Comparison of ENCODE assay signal across 1 cellular context in genomic region chr10:103966671-103967432, GRCh38.
TF ChIP-seq lines count a peak whose summit lies in the region.

Gene SLK (plus strand): TSS chr10:103967140. CDS start chr10:103967746, 606 bp downstream.

TF ChIP-seq in HepG2, 621 proteins besides CTCF, POLR2A, EP300 and RAD21 (continued from another document and continues in another):
- TF ChIP-seq SNAPC5 (CRISPR knock-in tag; IDR thresholded peaks at IDR 0.05; ENCODE audit: borderline replicate concordance) (no peak), TRIM24 (CRISPR knock-in tag; IDR thresholded peaks at IDR 0.05) (no peak), HDAC2 (CRISPR knock-in tag; IDR thresholded peaks at IDR 0.05) (0 out of 2 replicates have a peak, but pooled peaks have one; percentile 21), ZNF644 (CRISPR knock-in tag; IDR thresholded peaks at IDR 0.05; ENCODE audit: low read depth) (no peak), TMF1 (CRISPR knock-in tag; IDR thresholded peaks at IDR 0.05; ENCODE audit: low read depth) (no peak), ZNF577 (CRISPR knock-in tag; IDR thresholded peaks at IDR 0.05; ENCODE audit: borderline replicate concordance, low read depth) (no peak), GLI4 (CRISPR knock-in tag; IDR thresholded peaks at IDR 0.05; ENCODE audit: borderline replicate concordance) (no peak), TAF1 (CRISPR knock-in tag; IDR thresholded peaks at IDR 0.05) (peak; percentile 46; the same call in 1 of the 2 replicates), SMAD3 (CRISPR knock-in tag; IDR thresholded peaks at IDR 0.05) (no peak), HNRNPK (IDR thresholded peaks at IDR 0.05; ENCODE audit: low read depth, low read length, poor library complexity, severe bottlenecking) (no peak), MED8 (CRISPR knock-in tag; IDR thresholded peaks at IDR 0.05; ENCODE audit: insufficient replicate concordance) (no peak), AHR (CRISPR knock-in tag; IDR thresholded peaks at IDR 0.05) (0 out of 2 replicates have a peak, but pooled peaks have one; percentile 42), SOX13 (IDR thresholded peaks at IDR 0.05) (no peak), SOX13 (CRISPR knock-in tag; conservative IDR thresholded peaks at IDR 0.05 in 1 of 2, IDR thresholded peaks at IDR 0.05 in 1 of 2) (no peak), ZNF510 (CRISPR knock-in tag; IDR thresholded peaks at IDR 0.05; ENCODE audit: low read depth) (no peak), ZNF441 (CRISPR knock-in tag; IDR thresholded peaks at IDR 0.05; ENCODE audit: borderline replicate concordance) (no peak), ZNF615 (CRISPR knock-in tag; IDR thresholded peaks at IDR 0.05; ENCODE audit: borderline replicate concordance) (no peak), MLXIP (CRISPR knock-in tag; IDR thresholded peaks at IDR 0.05; ENCODE audit: borderline replicate concordance) (no peak), ZNF280B (CRISPR knock-in tag; IDR thresholded peaks at IDR 0.05; ENCODE audit: borderline replicate concordance) (no peak), CSRNP1 (CRISPR knock-in tag; IDR thresholded peaks at IDR 0.05) (no peak), ZNF331 (CRISPR knock-in tag; IDR thresholded peaks at IDR 0.05) (no peak; the same call in 1 of the 2 replicates), ZNF550 (CRISPR knock-in tag; IDR thresholded peaks at IDR 0.05; ENCODE audit: borderline replicate concordance) (no peak), ZNF225 (CRISPR knock-in tag; IDR thresholded peaks at IDR 0.05) (no peak; the same call in 1 of the 2 replicates), ZNF572 (CRISPR knock-in tag; IDR thresholded peaks at IDR 0.05) (no peak), SSRP1 (CRISPR knock-in tag; IDR thresholded peaks at IDR 0.05) (no peak), CENPX (CRISPR knock-in tag; IDR thresholded peaks at IDR 0.05) (no peak), THRA (CRISPR knock-in tag; IDR thresholded peaks at IDR 0.05; ENCODE audit: borderline replicate concordance) (no peak), ATF7 (IDR thresholded peaks at IDR 0.05) (no peak), ATF7 (CRISPR knock-in tag; IDR thresholded peaks at IDR 0.05) (no peak), ELK4 (CRISPR knock-in tag; IDR thresholded peaks at IDR 0.05; ENCODE audit: borderline replicate concordance) (no peak), SOX5 (CRISPR knock-in tag; IDR thresholded peaks at IDR 0.05; ENCODE audit: borderline replicate concordance) (no peak; the same call in 1 of the 2 replicates), DRAP1 (CRISPR knock-in tag; IDR thresholded peaks at IDR 0.05) (no peak), BCLAF1 (IDR thresholded peaks at IDR 0.05) (no peak), ZNF382 (CRISPR knock-in tag; IDR thresholded peaks at IDR 0.05; ENCODE audit: borderline replicate concordance) (no peak), ZBTB2 (CRISPR knock-in tag; IDR thresholded peaks at IDR 0.05; ENCODE audit: low read depth) (no peak), MTA1 (CRISPR knock-in tag; IDR thresholded peaks at IDR 0.05; ENCODE audit: borderline replicate concordance) (peak; percentile 48; the same call in 1 of the 2 replicates), ZNF264 (CRISPR knock-in tag; IDR thresholded peaks at IDR 0.05) (no peak), ZNF773 (CRISPR knock-in tag; IDR thresholded peaks at IDR 0.05; ENCODE audit: borderline replicate concordance) (no peak), GATA4 (IDR thresholded peaks at IDR 0.05; ENCODE audit: borderline replicate concordance, low read depth) (no peak), ZKSCAN5 (CRISPR knock-in tag; IDR thresholded peaks at IDR 0.05) (no peak), PRDM15 (CRISPR knock-in tag; IDR thresholded peaks at IDR 0.05) (no peak), NR3C1 (CRISPR knock-in tag; IDR thresholded peaks at IDR 0.05) (no peak), KDM6A (CRISPR knock-in tag; IDR thresholded peaks at IDR 0.05; ENCODE audit: low read depth) (no peak), MIXL1 (CRISPR knock-in tag; IDR thresholded peaks at IDR 0.05) (no peak), ZFY (CRISPR knock-in tag; IDR thresholded peaks at IDR 0.05) (peak; percentile 88), KMT2B (CRISPR knock-in tag; IDR thresholded peaks at IDR 0.05) (peak; percentile 69; the same call in 1 of the 2 replicates), EEA1 (CRISPR knock-in tag; IDR thresholded peaks at IDR 0.05; ENCODE audit: borderline replicate concordance) (0 out of 2 replicates have a peak, but pooled peaks have one; percentile 50), NR2C2 (CRISPR knock-in tag; IDR thresholded peaks at IDR 0.05; ENCODE audit: borderline replicate concordance) (no peak), KAT7 (CRISPR knock-in tag; IDR thresholded peaks at IDR 0.05; ENCODE audit: borderline replicate concordance) (peak; percentile 49; the same call in 1 of the 2 replicates)
